ENCODE assay signal across 9 cellular contexts in the genomic region with DNA sequence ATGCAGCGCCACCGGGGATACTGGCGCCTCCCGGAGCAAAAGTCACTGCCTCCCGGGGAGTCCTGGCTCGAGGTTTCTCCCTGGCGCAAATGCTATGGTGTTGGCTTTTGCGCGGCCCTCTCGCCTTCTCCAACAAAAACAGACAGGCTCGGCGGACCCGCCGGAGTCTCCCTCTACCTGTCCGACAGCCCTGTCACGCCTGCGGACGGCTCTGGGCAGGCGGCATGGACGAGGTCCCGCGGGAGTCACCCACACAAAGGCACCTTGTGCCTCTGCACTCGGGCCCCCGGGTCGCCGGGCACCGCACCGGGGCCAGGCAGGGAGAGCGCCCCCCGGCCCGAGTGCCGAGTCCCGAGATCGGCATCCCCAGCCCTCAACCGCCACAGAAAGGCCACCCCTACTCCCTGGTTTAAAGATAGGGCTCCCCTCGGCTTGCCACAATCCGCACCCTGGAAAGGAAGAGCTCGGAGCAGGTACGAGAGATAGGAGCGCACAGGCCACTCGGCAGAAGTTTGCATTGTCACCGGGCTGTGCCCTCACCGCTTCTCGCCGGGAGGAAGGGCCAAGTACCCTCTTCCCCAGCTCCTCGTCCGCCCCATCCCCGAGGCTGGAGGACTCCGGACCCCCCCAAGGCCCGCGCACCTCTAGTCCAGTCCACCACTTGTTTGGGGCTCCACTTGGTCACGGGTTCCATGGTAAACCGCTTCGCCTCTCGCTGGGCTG. TPM values are rescaled to one million over a fixed set of nuclear protein-coding genes. Genes with fewer than 3 reads are reported as not detected.
DNase-seq lines count a peak whose midpoint lies in the region; ATAC-seq, FAIRE-seq and TF ChIP-seq lines count a peak whose summit lies in the region.
"Had no signal": no experiment of that assay in that cellular context is flagged by ENCODE, and none has a peak within 500 bp of the region (broad histone marks: within the 10 kb centered on the region; RNA-seq: fewer than 3 reads in every experiment).

No MANE protein-coding gene starts in this region.

- H3K27ac ChIP-seq in PC-9, result peak overlapping the region; percentile 66

- BruUV-seq in PC-9 (replicated peaks; lab: Mats Ljungman, UMichigan), result no TSS peak

- H3K4me2 ChIP-seq in PC-9, result peak overlapping the region; percentile 98

- H4K20me1 ChIP-seq in PC-9 (ENCODE audit: insufficient read depth), result no peaks in the 10 kb centered on the region

- CTCF ChIA-PET in PC-9 (lab: Charles Lee), result no interaction called here

- FAIRE-seq in urothelium cell line (lab: Jason Lieb, UNC), result no peak
- FAIRE-seq: frontal cortex had no signal

- no peaks in the 10 kb centered on the region for H3K9me2 ChIP-seq in PC-9 (ENCODE audit: insufficient read depth)

- no peaks in the 10 kb centered on the region for H3K36me3 ChIP-seq in PC-9 (ENCODE audit: low read depth)

- DNase-seq in activated CD4-positive, CD25-positive, alpha-beta regulatory T cell (lab: John Stamatoyannopoulos, UW), result no peak
- DNase-seq in PC-9, result peak in 1 of 2 experiments; percentile 29
- peak; percentile 67 for DNase-seq in ecto neural progenitor cell (ENCODE audit: low spot score)
- peak; percentile 42 for DNase-seq in midbrain (lab: John Stamatoyannopoulos, UW)
- peak; percentile 38 for DNase-seq in urothelium cell line (ENCODE audit: low spot score)
- DNase-seq in NOMO-1 treated with DMSO at 0.1 percent for 48 hours (lab: John Stamatoyannopoulos, UW; ENCODE audit: unreplicated experiment), result no peak

- TF ChIP-seq CTCF in PC-9 (conservative IDR thresholded peaks at IDR 0.05), result no peak

- no peaks in the 10 kb centered on the region for H3K79me2 ChIP-seq in PC-9 (ENCODE audit: low read depth)

- peaks cover 15% of the 10 kb centered on the region; the same call in 1 of the 2 replicates for H3F3A ChIP-seq in PC-9 (ENCODE audit: insufficient read depth, low read depth)

- peaks cover 23% of the 10 kb centered on the region for H3K4me1 ChIP-seq in PC-9 (replicated peaks; ENCODE audit: insufficient read depth)

- intact Hi-C loops in PC-9 (cut with micrococcal nuclease; ENCODE audit: unreplicated experiment), result loop anchor here (1.0 to 10.0 kb wide), 4 partner anchors 99 to 353 kb away; no protein-coding TSS in a partner anchor

- H2AFZ ChIP-seq in PC-9, result peak overlapping the region; percentile 97

- no peaks in the 10 kb centered on the region for H3K27me3 ChIP-seq in PC-9 (ENCODE audit: insufficient read depth, low read depth)

- peak; percentile 17 to 25 for ATAC-seq in activated CD4-positive, CD25-positive, alpha-beta regulatory T cell treated with anti-CD3 and anti-CD28 coated beads, Interleukin-2, amount 50 U/mL, for 24 hours
- peak; percentile 18 for ATAC-seq in HG02798 (IDR thresholded peaks at IDR 0.05; ENCODE audit: poor library complexity, unreplicated experiment)

- peak overlapping the region; percentile 94 for H3K4me3 ChIP-seq in PC-9

- POLR2A ChIA-PET in PC-9 (lab: Charles Lee; ENCODE audit: unreplicated experiment), result interaction anchor here (0.7 kb wide), 2 partner anchors 46 to 139 kb away, joined by 3 to 6 read pairs; no protein-coding TSS in a partner anchor

- no peaks in the 10 kb centered on the region for H3K9me3 ChIP-seq in PC-9 (ENCODE audit: insufficient read depth, low read depth)

RNA-seq across cellular contexts. Expression of gene CNKSR3, which starts 0.9 kb away (rescaled TPM):
- 3.4 and 4.7 TPM in 2 replicates for total RNA-seq in PC-9 (2021)

Comparison
In these comparisons a context has a peak if more than half of its experiments do, and no peak if none do; other contexts are left out.
1. DNase-seq: peak in ecto neural progenitor cell (single experiment), midbrain (single experiment) and urothelium cell line (single experiment); none in activated CD4-positive, CD25-positive, alpha-beta regulatory T cell (0 of 4) and NOMO-1 treated with DMSO at 0.1 percent for 48 hours (single experiment).